ENCODE assay signal across 33 cellular contexts in genomic region chr5:139855946-139856540, GRCh38.
"Had no signal": no experiment of that assay in that cellular context is flagged by ENCODE, and none has a peak within 500 bp of the region (broad histone marks: within the 10 kb centered on the region; RNA-seq: fewer than 3 reads in every experiment).

No MANE protein-coding gene starts in this region.

- H3K4me3 ChIP-seq: ascending aorta, breast epithelium, cardiac muscle cell, esophagus muscularis mucosa, gastrocnemius medialis had no signal

- H3K4me3 Mint-ChIP-seq: activated B cell treated with CpG ODN at 0.5 μM for 24 hours; activated CD8-positive, alpha-beta T cell treated with anti-CD3 and anti-CD28 coated beads for 36 hours; activated naive CD4-positive, alpha-beta T cell treated with anti-CD3 and anti-CD28 coated beads for 36 hours; activated naive CD8-positive, alpha-beta T cell treated with anti-CD3 and anti-CD28 coated beads, Interleukin-2, amount 10 ng/mL, durations not matched to agents 7 days and 5 days; activated T-cell treated with anti-CD3 and anti-CD28 coated beads, Interleukin-2, amount 50 U/mL, for 4 hours; brain; central memory CD8-positive, alpha-beta T cell; effector memory CD8-positive, alpha-beta T cell; T-helper 17 cell; T-helper 2 cell treated with Interferon-gamma antibody and Interleukin-4, amounts not matched to agents 5 μg/mL and 100 μg/mL, for 36 hours had no signal

- H3K36me3 ChIP-seq: ascending aorta, breast epithelium, WERI-Rb-1 had no signal

- FAIRE-seq: colon had no signal

- H3K4me1 Mint-ChIP-seq: activated B cell treated with CpG ODN at 0.5 μM for 24 hours; activated naive CD8-positive, alpha-beta T cell treated with anti-CD3 and anti-CD28 coated beads, Interleukin-2, amount 10 ng/mL, durations not matched to agents 7 days and 5 days; brain; central memory CD8-positive, alpha-beta T cell had no signal

- H3K9me3 ChIP-seq: ascending aorta, breast epithelium, esophagus muscularis mucosa, gastrocnemius medialis had no signal

- ATAC-seq: activated CD4-positive, CD25-positive, alpha-beta regulatory T cell treated with anti-CD3 and anti-CD28 coated beads, Interleukin-2, amount 50 U/mL, for 24 hours; activated CD8-positive, alpha-beta T cell treated with anti-CD3 and anti-CD28 coated beads for 36 hours; activated naive CD4-positive, alpha-beta T cell treated with anti-CD3 and anti-CD28 coated beads, Interleukin-2, amount 50 U/mL, for 72 hours; activated T-cell treated with anti-CD3 and anti-CD28 coated beads, Interleukin-2, amount 50 U/mL, for 4 hours; effector memory CD8-positive, alpha-beta T cell; foreskin keratinocyte; gastrocnemius medialis; T-helper 17 cell had no signal

- H3K36me3 Mint-ChIP-seq: activated naive CD4-positive, alpha-beta T cell treated with anti-CD3 and anti-CD28 coated beads, Interleukin-2, amount 50 U/mL, for 72 hours; activated naive CD8-positive, alpha-beta T cell treated with anti-CD3 and anti-CD28 coated beads, Interleukin-2, amount 10 ng/mL, durations not matched to agents 7 days and 5 days had no signal

- H3K4me1 ChIP-seq: ascending aorta, breast epithelium, esophagus muscularis mucosa, foreskin keratinocyte, gastrocnemius medialis had no signal

- H3K9me3 Mint-ChIP-seq: activated B cell treated with CpG ODN at 0.5 μM for 24 hours; activated CD8-positive, alpha-beta T cell treated with anti-CD3 and anti-CD28 coated beads for 36 hours; activated naive CD4-positive, alpha-beta T cell treated with anti-CD3 and anti-CD28 coated beads for 36 hours; activated naive CD4-positive, alpha-beta T cell treated with anti-CD3 and anti-CD28 coated beads, Interleukin-2, amount 50 U/mL, for 72 hours; activated naive CD8-positive, alpha-beta T cell treated with anti-CD3 and anti-CD28 coated beads, Interleukin-2, amount 10 ng/mL, durations not matched to agents 7 days and 5 days; activated T-cell treated with anti-CD3 and anti-CD28 coated beads, Interleukin-2, amount 50 U/mL, for 4 hours; activated T-helper 2 cell treated with anti-CD3 and anti-CD28 coated beads, Interferon-gamma antibody, Interleukin-2, Interleukin-4, amounts not matched to agents 10 μg/mL and 5 μg/mL and 100 μg/mL, durations not matched to agents 14 hours and 24 hours and 36 hours; central memory CD8-positive, alpha-beta T cell; effector memory CD8-positive, alpha-beta T cell; T-helper 2 cell treated with Interferon-gamma antibody and Interleukin-4, amounts not matched to agents 5 μg/mL and 100 μg/mL, for 36 hours had no signal

- H3K27ac ChIP-seq: ascending aorta, breast epithelium, cardiac muscle cell, esophagus muscularis mucosa, foreskin keratinocyte, gastrocnemius medialis, WERI-Rb-1 had no signal

- H3K27me3 Mint-ChIP-seq: activated CD8-positive, alpha-beta T cell treated with anti-CD3 and anti-CD28 coated beads for 36 hours; central memory CD8-positive, alpha-beta T cell; effector memory CD8-positive, alpha-beta T cell; T-helper 17 cell had no signal

- H3K27ac Mint-ChIP-seq: activated B cell treated with CpG ODN at 0.5 μM for 24 hours; activated CD8-positive, alpha-beta T cell treated with anti-CD3 and anti-CD28 coated beads for 36 hours; activated naive CD4-positive, alpha-beta T cell treated with anti-CD3 and anti-CD28 coated beads for 36 hours; activated naive CD4-positive, alpha-beta T cell treated with anti-CD3 and anti-CD28 coated beads, Interleukin-2, amount 50 U/mL, for 72 hours; activated naive CD8-positive, alpha-beta T cell treated with anti-CD3 and anti-CD28 coated beads, Interleukin-2, amount 10 ng/mL, durations not matched to agents 7 days and 5 days; activated T-helper 2 cell treated with anti-CD3 and anti-CD28 coated beads, Interferon-gamma antibody, Interleukin-2, Interleukin-4, amounts not matched to agents 10 μg/mL and 5 μg/mL and 100 μg/mL, durations not matched to agents 14 hours and 24 hours and 36 hours; brain; effector memory CD8-positive, alpha-beta T cell; T-helper 2 cell treated with Interferon-gamma antibody and Interleukin-4, amounts not matched to agents 5 μg/mL and 100 μg/mL, for 36 hours had no signal

- DNase-seq: activated B cell treated with CpG ODN at 0.5 μM for 24 hours; activated CD4-positive, alpha-beta T cell treated with anti-CD3 and anti-CD28 coated beads for 48 hours; activated CD4-positive, alpha-beta T cell treated with anti-CD3 and anti-CD28 coated beads, Interleukin-2, amount 50 U/mL, for 1 hour; activated CD4-positive, alpha-beta T cell treated with anti-CD3 and anti-CD28 coated beads, Interleukin-2, amount 50 U/mL, for 48 hours; activated CD8-positive, alpha-beta memory T cell treated with anti-CD3 and anti-CD28 coated beads for 24 hours; activated CD8-positive, alpha-beta T cell treated with anti-CD3 and anti-CD28 coated beads for 36 hours; activated effector memory CD4-positive, alpha-beta T cell treated with anti-CD3 and anti-CD28 coated beads, Interleukin-2, amount 50 U/mL, for 16 hours; activated naive CD4-positive, alpha-beta T cell treated with anti-CD3 and anti-CD28 coated beads for 36 hours; activated naive CD8-positive, alpha-beta T cell treated with anti-CD3 and anti-CD28 coated beads, Interleukin-2, amount 10 ng/mL, durations not matched to agents 7 days and 5 days; activated T-cell treated with anti-CD3 and anti-CD28 coated beads, Interleukin-2, amount 50 U/mL, for 4 hours; cortex of kidney; dermis blood vessel endothelial cell; effector CD4-positive, alpha-beta T cell; effector memory CD8-positive, alpha-beta T cell; erythroblast; foreskin keratinocyte; glutamatergic neuron; T-helper 1 cell; T-helper 17 cell; T1000; WERI-Rb-1 had no signal
